Comparison of ENCODE assay signal across 1 cellular context in genomic region chr1:26432793-26433192, GRCh38.
TF ChIP-seq lines count a peak whose summit lies in the region.

No MANE protein-coding gene starts in this region.

TF ChIP-seq in GM23338, 12 proteins besides CTCF, POLR2A, EP300 and RAD21 (continued from another document):
- TF ChIP-seq, protein P1, sequence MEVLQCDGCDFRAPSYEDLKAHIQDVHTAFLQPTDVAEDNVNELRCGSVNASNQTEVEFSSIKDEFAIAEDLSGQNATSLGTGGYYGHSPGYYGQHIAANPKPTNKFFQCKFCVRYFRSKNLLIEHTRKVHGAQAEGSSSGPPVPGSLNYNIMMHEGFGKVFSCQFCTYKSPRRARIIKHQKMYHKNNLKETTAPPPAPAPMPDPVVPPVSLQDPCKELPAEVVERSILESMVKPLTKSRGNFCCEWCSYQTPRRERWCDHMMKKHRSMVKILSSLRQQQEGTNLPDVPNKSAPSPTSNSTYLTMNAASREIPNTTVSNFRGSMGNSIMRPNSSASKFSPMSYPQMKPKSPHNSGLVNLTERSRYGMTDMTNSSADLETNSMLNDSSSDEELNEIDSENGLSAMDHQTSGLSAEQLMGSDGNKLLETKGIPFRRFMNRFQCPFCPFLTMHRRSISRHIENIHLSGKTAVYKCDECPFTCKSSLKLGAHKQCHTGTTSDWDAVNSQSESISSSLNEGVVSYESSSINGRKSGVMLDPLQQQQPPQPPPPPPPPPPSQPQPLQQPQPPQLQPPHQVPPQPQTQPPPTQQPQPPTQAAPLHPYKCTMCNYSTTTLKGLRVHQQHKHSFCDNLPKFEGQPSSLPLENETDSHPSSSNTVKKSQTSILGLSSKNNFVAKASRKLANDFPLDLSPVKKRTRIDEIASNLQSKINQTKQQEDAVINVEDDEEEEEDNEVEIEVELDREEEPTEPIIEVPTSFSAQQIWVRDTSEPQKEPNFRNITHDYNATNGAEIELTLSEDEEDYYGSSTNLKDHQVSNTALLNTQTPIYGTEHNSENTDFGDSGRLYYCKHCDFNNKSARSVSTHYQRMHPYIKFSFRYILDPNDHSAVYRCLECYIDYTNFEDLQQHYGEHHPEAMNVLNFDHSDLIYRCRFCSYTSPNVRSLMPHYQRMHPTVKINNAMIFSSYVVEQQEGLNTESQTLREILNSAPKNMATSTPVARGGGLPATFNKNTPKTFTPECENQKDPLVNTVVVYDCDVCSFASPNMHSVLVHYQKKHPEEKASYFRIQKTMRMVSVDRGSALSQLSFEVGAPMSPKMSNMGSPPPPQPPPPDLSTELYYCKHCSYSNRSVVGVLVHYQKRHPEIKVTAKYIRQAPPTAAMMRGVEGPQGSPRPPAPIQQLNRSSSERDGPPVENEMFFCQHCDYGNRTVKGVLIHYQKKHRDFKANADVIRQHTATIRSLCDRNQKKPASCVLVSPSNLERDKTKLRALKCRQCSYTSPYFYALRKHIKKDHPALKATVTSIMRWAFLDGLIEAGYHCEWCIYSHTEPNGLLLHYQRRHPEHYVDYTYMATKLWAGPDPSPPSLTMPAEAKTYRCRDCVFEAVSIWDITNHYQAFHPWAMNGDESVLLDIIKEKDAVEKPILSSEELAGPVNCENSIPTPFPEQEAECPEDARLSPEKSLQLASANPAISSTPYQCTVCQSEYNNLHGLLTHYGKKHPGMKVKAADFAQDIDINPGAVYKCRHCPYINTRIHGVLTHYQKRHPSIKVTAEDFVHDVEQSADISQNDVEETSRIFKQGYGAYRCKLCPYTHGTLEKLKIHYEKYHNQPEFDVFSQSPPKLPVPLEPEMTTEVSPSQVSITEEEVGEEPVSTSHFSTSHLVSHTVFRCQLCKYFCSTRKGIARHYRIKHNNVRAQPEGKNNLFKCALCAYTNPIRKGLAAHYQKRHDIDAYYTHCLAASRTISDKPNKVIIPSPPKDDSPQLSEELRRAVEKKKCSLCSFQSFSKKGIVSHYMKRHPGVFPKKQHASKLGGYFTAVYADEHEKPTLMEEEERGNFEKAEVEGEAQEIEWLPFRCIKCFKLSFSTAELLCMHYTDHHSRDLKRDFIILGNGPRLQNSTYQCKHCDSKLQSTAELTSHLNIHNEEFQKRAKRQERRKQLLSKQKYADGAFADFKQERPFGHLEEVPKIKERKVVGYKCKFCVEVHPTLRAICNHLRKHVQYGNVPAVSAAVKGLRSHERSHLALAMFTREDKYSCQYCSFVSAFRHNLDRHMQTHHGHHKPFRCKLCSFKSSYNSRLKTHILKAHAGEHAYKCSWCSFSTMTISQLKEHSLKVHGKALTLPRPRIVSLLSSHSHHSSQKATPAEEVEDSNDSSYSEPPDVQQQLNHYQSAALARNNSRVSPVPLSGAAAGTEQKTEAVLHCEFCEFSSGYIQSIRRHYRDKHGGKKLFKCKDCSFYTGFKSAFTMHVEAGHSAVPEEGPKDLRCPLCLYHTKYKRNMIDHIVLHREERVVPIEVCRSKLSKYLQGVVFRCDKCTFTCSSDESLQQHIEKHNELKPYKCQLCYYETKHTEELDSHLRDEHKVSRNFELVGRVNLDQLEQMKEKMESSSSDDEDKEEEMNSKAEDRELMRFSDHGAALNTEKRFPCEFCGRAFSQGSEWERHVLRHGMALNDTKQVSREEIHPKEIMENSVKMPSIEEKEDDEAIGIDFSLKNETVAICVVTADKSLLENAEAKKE (CRISPR knock-in tag; IDR thresholded peaks at IDR 0.05), result no peak
- TF ChIP-seq ZNF114 (CRISPR knock-in tag; IDR thresholded peaks at IDR 0.05) (no peak), STAT1 (IDR thresholded peaks at IDR 0.05; ENCODE audit: unreplicated experiment) (no peak), JUNB (IDR thresholded peaks at IDR 0.05; ENCODE audit: unreplicated experiment) (no peak), NANOG (IDR thresholded peaks at IDR 0.05; ENCODE audit: borderline replicate concordance) (no peak), EZH2phosphoT487 (IDR thresholded peaks at IDR 0.05; ENCODE audit: unreplicated experiment) (no peak), CREB1 (CRISPR knock-in tag; IDR thresholded peaks at IDR 0.05; ENCODE audit: low read depth) (no peak), ZNF331 (CRISPR knock-in tag; IDR thresholded peaks at IDR 0.05; ENCODE audit: low read depth) (no peak)
- TF ChIP-seq, protein P2, sequence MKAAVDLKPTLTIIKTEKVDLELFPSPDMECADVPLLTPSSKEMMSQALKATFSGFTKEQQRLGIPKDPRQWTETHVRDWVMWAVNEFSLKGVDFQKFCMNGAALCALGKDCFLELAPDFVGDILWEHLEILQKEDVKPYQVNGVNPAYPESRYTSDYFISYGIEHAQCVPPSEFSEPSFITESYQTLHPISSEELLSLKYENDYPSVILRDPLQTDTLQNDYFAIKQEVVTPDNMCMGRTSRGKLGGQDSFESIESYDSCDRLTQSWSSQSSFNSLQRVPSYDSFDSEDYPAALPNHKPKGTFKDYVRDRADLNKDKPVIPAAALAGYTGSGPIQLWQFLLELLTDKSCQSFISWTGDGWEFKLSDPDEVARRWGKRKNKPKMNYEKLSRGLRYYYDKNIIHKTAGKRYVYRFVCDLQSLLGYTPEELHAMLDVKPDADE (IDR thresholded peaks at IDR 0.05), result no peak
